8 cellular contexts compared by ENCODE assay signal in genomic region chr20:17896247-17896723, GRCh38.
DNase-seq lines count a peak whose midpoint lies in the region; ATAC-seq and TF ChIP-seq lines count a peak whose summit lies in the region.

No MANE protein-coding gene starts in this region.

- H3K4me3 ChIP-seq in OCI-LY3 (ENCODE audit: low read length), result peak overlapping the region; percentile 74
- no peak overlapping the region for H3K4me3 ChIP-seq in colonic mucosa
- H3K4me3 ChIP-seq in mesendoderm (ENCODE audit: low read length), result no peak overlapping the region

- no peak overlapping the region for H3K4ac ChIP-seq in mesendoderm (ENCODE audit: low read depth, low read length)

- intact Hi-C loops in colonic mucosa (cut with DNase I), result loop anchor here (5.0 to 10.0 kb wide), 3 partner anchors 214 to 391 kb away; partner anchors contain the start of gene RRBP1

- TF ChIP-seq CTCF in OCI-LY3 (IDR thresholded peaks at IDR 0.05; ENCODE audit: low read depth, low read length), result no peak
- TF ChIP-seq CTCF in colonic mucosa (IDR thresholded peaks at IDR 0.05), result no peak

- H3K4me2 ChIP-seq in OCI-LY3 (ENCODE audit: low read length) (peak overlapping the region; percentile 94), mesendoderm (ENCODE audit: low read length) (no peak overlapping the region)

- H3K23ac ChIP-seq in mesendoderm (ENCODE audit: low read length), result no peak overlapping the region

- DNase-seq in colonic mucosa (no peak), mesendoderm (no peak), superior temporal gyrus (ENCODE audit: extremely low spot score) (peak; percentile 58), iPS-NIHi11 (ENCODE audit: low spot score) (no peak)
- no peak for DNase-seq in activated CD4-positive, alpha-beta T cell treated with anti-CD3 and anti-CD28 coated beads, Interleukin-2, amount 50 U/mL, for 1 hour
- DNase-seq in effector CD8-positive, alpha-beta T cell (lab: John Stamatoyannopoulos, UW), result no peak

- no peaks in the 10 kb centered on the region for H3K79me1 ChIP-seq in mesendoderm (ENCODE audit: low read length)

- H3K4me1 ChIP-seq in OCI-LY3 (ENCODE audit: low read length) (peaks cover 24% of the 10 kb centered on the region), colonic mucosa (no peaks in the 10 kb centered on the region), mesendoderm (ENCODE audit: control insufficient read depth, low read depth, low read length) (peaks cover 4% of the 10 kb centered on the region)

- no peak overlapping the region for H4K8ac ChIP-seq in mesendoderm (ENCODE audit: low read depth, low read length)

- ATAC-seq in HG02981 (IDR thresholded peaks at IDR 0.05; ENCODE audit: unreplicated experiment), result no peak

- peak overlapping the region; percentile 17 for H3K56ac ChIP-seq in mesendoderm (ENCODE audit: low read length)

- H3K79me2 ChIP-seq in OCI-LY3 (ENCODE audit: low read length) (no peaks in the 10 kb centered on the region), mesendoderm (ENCODE audit: control insufficient read depth, insufficient read depth, low read length) (no peaks in the 10 kb centered on the region)

- no peaks in the 10 kb centered on the region for H4K20me1 ChIP-seq in OCI-LY3 (ENCODE audit: insufficient read depth, low read length)

- H3K18ac ChIP-seq in mesendoderm (ENCODE audit: low read length), result peak overlapping the region; percentile 24

- no peaks in the 10 kb centered on the region for H3K9me3 ChIP-seq in OCI-LY3 (ENCODE audit: insufficient read depth, low read length)
- no peaks in the 10 kb centered on the region for H3K9me3 ChIP-seq in colonic mucosa

- no peaks in the 10 kb centered on the region for H3K36me3 ChIP-seq in OCI-LY3 (replicated peaks; ENCODE audit: low read depth, low read length)
- no peaks in the 10 kb centered on the region for H3K36me3 ChIP-seq in colonic mucosa
- no peaks in the 10 kb centered on the region for H3K36me3 ChIP-seq in mesendoderm (ENCODE audit: control insufficient read depth, insufficient read depth, low read length)

- H2BK15ac ChIP-seq in mesendoderm (replicated peaks; ENCODE audit: low read depth), result no peak overlapping the region

- H2BK5ac ChIP-seq in mesendoderm (ENCODE audit: low read length), result no peak overlapping the region

- no peak overlapping the region for H2BK120ac ChIP-seq in mesendoderm (ENCODE audit: low read depth, low read length)

- H3K27me3 ChIP-seq in OCI-LY3 (ENCODE audit: low read depth, low read length), result peaks cover 45% of the 10 kb centered on the region
- H3K27me3 ChIP-seq in colonic mucosa, result no peaks in the 10 kb centered on the region
- no peaks in the 10 kb centered on the region for H3K27me3 ChIP-seq in mesendoderm (ENCODE audit: insufficient read depth, low read length, poor library complexity)

- 0 out of 2 replicates have a peak overlapping the region, but pooled peaks have one; percentile 76 for H2AFZ ChIP-seq in OCI-LY3 (ENCODE audit: low read depth, low read length)

- no peak overlapping the region for H3K27ac ChIP-seq in OCI-LY3 (ENCODE audit: low read length)
- peak overlapping the region; percentile 68 for H3K27ac ChIP-seq in colonic mucosa
- no peak overlapping the region for H3K27ac ChIP-seq in mesendoderm (ENCODE audit: low read depth, low read length)

- H4K5ac ChIP-seq in mesendoderm (ENCODE audit: low read length), result no peak overlapping the region

- H2AK5ac ChIP-seq in mesendoderm (ENCODE audit: low read length), result no peak overlapping the region

- peak overlapping the region; percentile 41 for H3K9ac ChIP-seq in OCI-LY3 (ENCODE audit: low read length)
- peak overlapping the region in 1 of 2 donors; percentile 43 for H3K9ac ChIP-seq in colonic mucosa (ENCODE audit: low read depth in 2 of 2, low read length in 2 of 2)
- H3K9ac ChIP-seq in mesendoderm (ENCODE audit: low read length), result no peak overlapping the region

- no CpG with 5 or more reads among the region's 8 CpGs for WGBS in mesendoderm (ENCODE audit: extremely low coverage, insufficient coverage, low lambda C conversion rate)
